ENCODE assay signal across 9 cellular contexts in the genomic region with DNA sequence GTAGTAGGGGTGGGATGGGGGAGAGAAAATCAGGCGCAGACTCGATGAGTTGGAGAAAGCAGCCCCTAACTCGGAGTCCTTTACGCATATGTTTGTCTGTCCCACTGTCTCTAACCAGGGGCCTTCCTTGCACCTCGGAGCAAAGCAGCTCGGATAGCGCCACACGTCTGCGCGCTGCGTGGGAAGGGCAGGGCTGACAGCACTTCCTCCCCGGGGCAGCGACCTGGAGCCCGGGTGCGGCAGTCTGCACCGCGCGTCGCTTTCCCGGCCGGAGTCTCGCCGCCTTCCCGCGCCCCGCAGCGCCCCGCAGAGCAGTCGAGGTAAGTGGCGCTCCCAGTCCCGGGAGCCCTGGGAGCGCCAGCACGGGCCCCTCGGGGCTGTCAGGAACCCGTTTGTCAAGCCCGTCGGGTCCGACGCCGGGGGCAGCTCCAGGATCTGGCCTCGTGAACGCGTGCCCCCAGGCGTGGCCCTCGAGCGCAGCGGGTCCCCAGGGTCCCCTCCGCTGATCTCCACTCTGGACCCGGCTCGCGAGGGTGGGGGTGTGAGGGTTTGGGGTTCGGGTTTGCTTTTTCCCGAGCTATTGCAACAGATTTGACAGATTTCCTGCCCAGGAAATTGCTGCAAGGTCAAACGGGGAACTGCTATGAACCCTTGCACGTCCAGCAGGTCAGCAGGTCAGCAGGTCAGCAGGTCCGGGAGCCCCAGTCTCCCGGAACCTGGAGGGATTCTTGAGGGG. TPM values are rescaled to one million over a fixed set of nuclear protein-coding genes. Genes with fewer than 3 reads are reported as not detected.
DNase-seq lines count a peak whose midpoint lies in the region; ATAC-seq and TF ChIP-seq lines count a peak whose summit lies in the region.
"Had no signal": no experiment of that assay in that cellular context is flagged by ENCODE, and none has a peak within 500 bp of the region (broad histone marks: within the 10 kb centered on the region; RNA-seq: fewer than 3 reads in every experiment).

No MANE protein-coding gene starts in this region.

- H4K8ac ChIP-seq in neuronal stem cell (ENCODE audit: low read depth, low read length): no peak overlapping the region

- H3K9ac ChIP-seq in neuronal stem cell (ENCODE audit: low read depth, low read length, poor library complexity): no peak overlapping the region

- peaks cover 0 to 2% of the 10 kb centered on the region in 2 donors for H3K4me1 ChIP-seq in neuronal stem cell (ENCODE audit: control insufficient read depth in 2 of 2, insufficient read depth in 1 of 2, low read depth in 1 of 2, low read length in 2 of 2)
- no peaks in the 10 kb centered on the region for H3K4me1 ChIP-seq in transverse colon

- no peak overlapping the region for H2BK120ac ChIP-seq in neuronal stem cell (ENCODE audit: low read depth, low read length)

- no peak for TF ChIP-seq EP300 in transverse colon (IDR thresholded peaks at IDR 0.05; ENCODE audit: low read depth)

- H3K4me2 ChIP-seq in neuronal stem cell (ENCODE audit: insufficient read depth, low read length, poor library complexity, severe bottlenecking): peak overlapping the region; percentile 77

- in situ Hi-C loops in transverse colon (cut with MboI; ENCODE audit: low pct_ligation_motif_present in 1 of 4, low pct_unique_long_range_greater_than_20kb in 1 of 4, low sequenced_read_pairs in 3 of 4): no loop called here

- no peak overlapping the region for H3K14ac ChIP-seq in neuronal stem cell (ENCODE audit: low read length)

- H3K27ac ChIP-seq in neuronal stem cell (replicated peaks; ENCODE audit: low read length): no peak overlapping the region
- H3K27ac ChIP-seq in transverse colon: peak overlapping the region; percentile 78 to 90 (median 80)
- H3K27ac ChIP-seq: 22Rv1 had no signal

- peak; percentile 40 for ATAC-seq in HG03469 (IDR thresholded peaks at IDR 0.05; ENCODE audit: unreplicated experiment)

- no peak overlapping the region for H2AK5ac ChIP-seq in neuronal stem cell (ENCODE audit: low read depth, low read length)

- H2BK12ac ChIP-seq in neuronal stem cell (ENCODE audit: low read length): no peak overlapping the region

- H3K9me3 ChIP-seq in neuronal stem cell (replicated peaks in 1 of 2; ENCODE audit: control insufficient read depth in 2 of 2, insufficient read depth in 1 of 2, low read depth in 1 of 2, low read length in 2 of 2): no peaks in the 10 kb centered on the region
- no peaks in the 10 kb centered on the region for H3K9me3 ChIP-seq in transverse colon

- H3K36me3 ChIP-seq in neuronal stem cell (replicated peaks in 1 of 2; ENCODE audit: control insufficient read depth in 2 of 2, insufficient read depth in 2 of 2, low read length in 2 of 2) (no peaks in the 10 kb centered on the region), transverse colon (no peaks in the 10 kb centered on the region)

- no peak overlapping the region for H3K4ac ChIP-seq in neuronal stem cell (ENCODE audit: low read length)

- TF ChIP-seq CTCF in epithelial cell of proximal tubule (conservative IDR thresholded peaks at IDR 0.05; ENCODE audit: low read depth, low read length): no peak
- no peak for TF ChIP-seq CTCF in transverse colon (IDR thresholded peaks at IDR 0.05)

- TF ChIP-seq POLR2A in transverse colon (IDR thresholded peaks at IDR 0.05): no peak

- no CpG with 5 or more reads among the region's 57 CpGs for WGBS in neuronal stem cell (ENCODE audit: extremely low coverage in 2 of 2, insufficient read length in 2 of 2, insufficient replicate concordance in 1 of 2), 2 donors
- 19 to 47% methylated on average over 5 to 31 of the region's 57 CpGs for WGBS in transverse colon (ENCODE audit: low coverage in 1 of 2), 2 donors

- peak in 2 of 3 experiments; percentile 31 to 50 for DNase-seq in NCI-H1417 (lab: John Stamatoyannopoulos, UW)
- DNase-seq in NCI-H1417 treated with DMSO at 0.1 percent for 48 hours (lab: John Stamatoyannopoulos, UW): no peak
- DNase-seq in activated CD4-positive, alpha-beta T cell treated with anti-CD3 and anti-CD28 coated beads, Interleukin-2, amount 50 U/mL, for 48 hours: peak; percentile 72 to 81
- DNase-seq in epithelial cell of proximal tubule (ENCODE audit: low read depth): no peak
- DNase-seq in neuronal stem cell (ENCODE audit: low spot score): no peak
- peak; percentile 31 for DNase-seq in transverse colon
- DNase-seq in NCI-H510A (lab: John Stamatoyannopoulos, UW): no peak

- H3K18ac ChIP-seq in neuronal stem cell (ENCODE audit: low read length): peak overlapping the region; percentile 6

- H3K23ac ChIP-seq in neuronal stem cell (ENCODE audit: low read depth, low read length, poor library complexity): peak overlapping the region; percentile 73

- H3K4me3 ChIP-seq in epithelial cell of proximal tubule (ENCODE audit: low read depth, low read length): peak overlapping the region; percentile 82
- H3K4me3 ChIP-seq in neuronal stem cell (ENCODE audit: low read length in 2 of 2): peak overlapping the region in 1 of 2 donors; percentile 31
- peak overlapping the region; percentile 10 to 64 (median 34) for H3K4me3 ChIP-seq in transverse colon

- no peak overlapping the region for H2BK5ac ChIP-seq in neuronal stem cell (ENCODE audit: low read length)

- no peaks in the 10 kb centered on the region for H3K79me1 ChIP-seq in neuronal stem cell (ENCODE audit: low read depth, low read length)

- H3K27me3 ChIP-seq in neuronal stem cell (ENCODE audit: control insufficient read depth in 3 of 3, insufficient read depth in 3 of 3, low read depth in 1 of 3, low read length in 3 of 3) (peaks cover 5 to 36% (median 22%) of the 10 kb centered on the region in 3 experiments), transverse colon (peaks cover 9% of the 10 kb centered on the region)

- H4K91ac ChIP-seq in neuronal stem cell (ENCODE audit: low read depth, low read length, poor library complexity): no peak overlapping the region

- intact Hi-C loops in transverse colon (cut with DNase I; ENCODE audit: low total_unique reads): no loop called here

- H2BK15ac ChIP-seq in neuronal stem cell (ENCODE audit: low read length): no peak overlapping the region

- H2AFZ ChIP-seq in neuronal stem cell (ENCODE audit: low read length): peak overlapping the region; percentile 19

RNA-seq across cellular contexts. Expression of a gene that starts 0.6 kb away (rescaled TPM):
- total RNA-seq in epithelial cell of proximal tubule: 1.6 and 3.1 TPM in 2 replicates
- polyA plus RNA-seq in neuronal stem cell (2013, experiment 1 of 2): not detected
- 0.01 TPM for polyA plus RNA-seq in neuronal stem cell (2013, experiment 2 of 2)
- 1 to 10 TPM in 3 of 4 donors, not detected in 1; 2.5 to 7.6 (median 6.4) TPM for total RNA-seq in transverse colon

Comparison
In these comparisons a context has a peak if more than half of its experiments do, and no peak if none do; other contexts are left out.
1. DNase-seq: peak in NCI-H1417 (2 of 3), activated CD4-positive, alpha-beta T cell treated with anti-CD3 and anti-CD28 coated beads, Interleukin-2, amount 50 U/mL, for 48 hours (2 of 2) and transverse colon (single experiment); none in NCI-H1417 treated with DMSO at 0.1 percent for 48 hours (single experiment), epithelial cell of proximal tubule (single experiment), neuronal stem cell (single experiment) and NCI-H510A (single experiment).